ENCODE assay signal across 12 cellular contexts in genomic region chr3:72890166-72890925, GRCh38. TPM values are rescaled to one million over a fixed set of nuclear protein-coding genes. Genes with fewer than 3 reads are reported as not detected.
DNase-seq lines count a peak whose midpoint lies in the region; ATAC-seq and TF ChIP-seq lines count a peak whose summit lies in the region.
"Had no signal": no experiment of that assay in that cellular context is flagged by ENCODE, and none has a peak within 500 bp of the region (broad histone marks: within the 10 kb centered on the region; RNA-seq: fewer than 3 reads in every experiment).

No MANE protein-coding gene starts in this region.

- peaks cover 30% of the 10 kb centered on the region for H3K4me1 ChIP-seq in SJCRH30

- peak overlapping the region; percentile 81 for H3K27ac ChIP-seq in SJCRH30
- H3K27ac ChIP-seq: C4-2B had no signal

- no peaks in the 10 kb centered on the region for H3K36me3 ChIP-seq in SJCRH30
- H3K36me3 ChIP-seq: HAP-1 had no signal

- ATAC-seq in GM18511 (IDR thresholded peaks at IDR 0.05; ENCODE audit: unreplicated experiment), result no peak

- H3K9me3 ChIP-seq in SJCRH30 (replicated peaks), result no peaks in the 10 kb centered on the region
- H3K9me3 ChIP-seq: HAP-1 had no signal

- H3K4me3 ChIP-seq in AG04449 (ENCODE audit: low read depth, low read length), result peak overlapping the region; percentile 37
- H3K4me3 ChIP-seq in SJCRH30, result no peak overlapping the region
- H3K4me3 ChIP-seq in fibroblast of the aortic adventitia (ENCODE audit: low read depth, low read length), result peak overlapping the region; percentile 77
- H3K4me3 ChIP-seq: HAP-1 had no signal

- TF ChIP-seq CTCF in AG04449 (IDR thresholded peaks at IDR 0.05; ENCODE audit: insufficient read depth, low read length, missing control alignments) (no peak), fibroblast of the aortic adventitia (IDR thresholded peaks at IDR 0.05; ENCODE audit: insufficient read depth, low read length) (no peak)

- no peaks in the 10 kb centered on the region for H3K27me3 ChIP-seq in SJCRH30

- DNase-seq in AG04449 (ENCODE audit: low read depth, low spot score) (no peak), SJCRH30 (peak in 1 of 2 experiments; percentile 6), fibroblast of the aortic adventitia (ENCODE audit: low read depth) (peak; percentile 22), putamen (ENCODE audit: low spot score) (peak; percentile 10), hepatic stellate cell (ENCODE audit: low spot score) (no peak), UCSD-AML1 (lab: John Stamatoyannopoulos, UW; ENCODE audit: unreplicated experiment) (no peak)
- DNase-seq in activated CD4-positive, alpha-beta T cell treated with anti-CD3 and anti-CD28 coated beads, Interleukin-2, amount 50 U/mL, for 4 hours, result no peak
- DNase-seq: cerebellar nuclear complex; stimulated activated CD4-positive, alpha-beta T cell treated with anti-CD3 and anti-CD28 coated beads, Interleukin-12 subunit alpha, Interleukin-12 subunit beta, amount 100 ng/mL, for 4 hours had no signal

- CTCF ChIA-PET in AG04449 (lab: Yijun Ruan, JAX), result interaction anchor here (3.6 kb wide), 1 partner anchor 40 kb away, joined by 21 read pairs; no protein-coding TSS in a partner anchor

- POLR2A ChIA-PET in AG04449 (lab: Yijun Ruan, JAX), result no interaction called here

RNA-seq across cellular contexts. Expression of gene GXYLT2, which starts 2.5 kb away (rescaled TPM):
- total RNA-seq in SJCRH30 (2014; rRNA removed; shearing (Covaris generic)), result 7.0 and 7.2 TPM in 2 replicates
- total RNA-seq in fibroblast of the aortic adventitia (ENCODE audit: low replicate concordance), result 47.8 and 59.7 TPM in 2 replicates

RNA-seq across cellular contexts. Expression of gene SHQ1, which starts 42.1 kb away (rescaled TPM):
- 14.0 and 14.1 TPM in 2 replicates for total RNA-seq in SJCRH30 (2014; rRNA removed; shearing (Covaris generic))
- 21.5 and 39.2 TPM in 2 replicates for total RNA-seq in fibroblast of the aortic adventitia (ENCODE audit: low replicate concordance)

Comparison
In these comparisons a context has a peak if more than half of its experiments do, and no peak if none do; other contexts are left out.
1. DNase-seq: peak in fibroblast of the aortic adventitia (single experiment) and putamen (single experiment); none in AG04449 (single experiment), hepatic stellate cell (single experiment), UCSD-AML1 (single experiment) and activated CD4-positive, alpha-beta T cell treated with anti-CD3 and anti-CD28 coated beads, Interleukin-2, amount 50 U/mL, for 4 hours (0 of 2).